15 cellular contexts compared by ENCODE assay signal in genomic region chr6:163780993-163781392, GRCh38.
DNase-seq lines count a peak whose midpoint lies in the region; ATAC-seq and TF ChIP-seq lines count a peak whose summit lies in the region.
"Had no signal": no experiment of that assay in that cellular context is flagged by ENCODE, and none has a peak within 500 bp of the region (broad histone marks: within the 10 kb centered on the region; RNA-seq: fewer than 3 reads in every experiment).

No MANE protein-coding gene starts in this region.

- no peaks in the 10 kb centered on the region for H3K9me3 ChIP-seq in fibroblast of lung (ENCODE audit: control insufficient read depth, insufficient read depth, low read depth, low read length)
- H3K9me3 ChIP-seq in neuronal stem cell (replicated peaks in 1 of 2; ENCODE audit: control insufficient read depth in 2 of 2, insufficient read depth in 1 of 2, low read depth in 1 of 2, low read length in 2 of 2) = peaks cover 0 to 2% of the 10 kb centered on the region in 2 donors

- DNase-seq in COR-L47 (lab: John Stamatoyannopoulos, UW) (peak; percentile 31), NCI-H524 treated with DMSO at 0.1 percent for 48 hours (lab: John Stamatoyannopoulos, UW) (peak; percentile 96), fibroblast of lung (ENCODE audit: low read depth in 2 of 2) (peak; percentile 23 to 68), neuronal stem cell (ENCODE audit: low spot score) (peak; percentile 15)
- no peak for DNase-seq in activated effector memory CD4-positive, alpha-beta T cell treated with Interleukin-2 at 50 U/mL for 16 hours
- DNase-seq: activated CD8-positive, alpha-beta memory T cell treated with anti-CD3 and anti-CD28 coated beads for 24 hours; activated naive CD4-positive, alpha-beta T cell treated with anti-CD3 and anti-CD28 coated beads for 36 hours; DND-41; naive thymus-derived CD4-positive, alpha-beta T cell; NCI-H187; OCI-M1; stimulated activated CD8-positive, alpha-beta memory T cell treated with anti-CD3 and anti-CD28 coated beads, Interleukin-4, amount 100 ng/mL, for 48 hours had no signal

- no peak overlapping the region for H3K27ac ChIP-seq in fibroblast of lung (ENCODE audit: insufficient read depth, low read length)
- H3K27ac ChIP-seq in neuronal stem cell (replicated peaks; ENCODE audit: low read length) = no peak overlapping the region

- WGBS in neuronal stem cell (ENCODE audit: extremely low coverage in 2 of 2, insufficient read length in 2 of 2, insufficient replicate concordance in 1 of 2), 2 donors = no CpG with 5 or more reads among the region's 5 CpGs

- no peak overlapping the region for H3K4me3 ChIP-seq in fibroblast of lung (replicated peaks in 1 of 4; ENCODE audit: control extremely low read depth in 1 of 4, insufficient read depth in 1 of 4, low read depth in 3 of 4, low read length in 4 of 4)
- no peak overlapping the region for H3K4me3 ChIP-seq in neuronal stem cell (ENCODE audit: low read length in 2 of 2)

- H3K4me1 ChIP-seq in fibroblast of lung (ENCODE audit: control insufficient read depth, extremely low read depth, insufficient read depth, low read length) = no peaks in the 10 kb centered on the region
- H3K4me1 ChIP-seq in neuronal stem cell (ENCODE audit: control insufficient read depth in 2 of 2, insufficient read depth in 1 of 2, low read depth in 1 of 2, low read length in 2 of 2) = peaks cover 5 to 11% of the 10 kb centered on the region in 2 donors

- no peak overlapping the region for H4K8ac ChIP-seq in neuronal stem cell (ENCODE audit: low read depth, low read length)

- H3K4ac ChIP-seq in neuronal stem cell (ENCODE audit: low read length) = no peak overlapping the region

- H3K23ac ChIP-seq in neuronal stem cell (ENCODE audit: low read depth, low read length, poor library complexity) = no peak overlapping the region

- H2BK120ac ChIP-seq in neuronal stem cell (ENCODE audit: low read depth, low read length) = no peak overlapping the region

- no peaks in the 10 kb centered on the region for H3K79me1 ChIP-seq in neuronal stem cell (ENCODE audit: low read depth, low read length)

- H3K4me2 ChIP-seq in fibroblast of lung (ENCODE audit: extremely low read depth, insufficient read depth, low read length) (no peak overlapping the region), neuronal stem cell (ENCODE audit: insufficient read depth, low read length, poor library complexity, severe bottlenecking) (no peak overlapping the region)

- no peaks in the 10 kb centered on the region for H3K27me3 ChIP-seq in fibroblast of lung (ENCODE audit: control insufficient read depth, insufficient read depth, low read length)
- no peaks in the 10 kb centered on the region for H3K27me3 ChIP-seq in neuronal stem cell (ENCODE audit: control insufficient read depth in 3 of 3, insufficient read depth in 3 of 3, low read depth in 1 of 3, low read length in 3 of 3)

- H3K18ac ChIP-seq in neuronal stem cell (ENCODE audit: low read length) = no peak overlapping the region

- no peak overlapping the region for H4K91ac ChIP-seq in neuronal stem cell (ENCODE audit: low read depth, low read length, poor library complexity)

- H2BK12ac ChIP-seq in neuronal stem cell (ENCODE audit: low read length) = no peak overlapping the region

- ATAC-seq in GM21576 (IDR thresholded peaks at IDR 0.05; ENCODE audit: unreplicated experiment) (no peak), HG03442 (IDR thresholded peaks at IDR 0.05; ENCODE audit: unreplicated experiment) (no peak), GM19035 (IDR thresholded peaks at IDR 0.05; ENCODE audit: unreplicated experiment) (no peak)
- ATAC-seq: naive thymus-derived CD4-positive, alpha-beta T cell had no signal

- H2AK5ac ChIP-seq in neuronal stem cell (ENCODE audit: low read depth, low read length) = no peak overlapping the region

- H2BK15ac ChIP-seq in neuronal stem cell (ENCODE audit: low read length) = no peak overlapping the region

- no peak for TF ChIP-seq CTCF in fibroblast of lung (conservative IDR thresholded peaks at IDR 0.05 in 1 of 2, IDR thresholded peaks at IDR 0.05 in 1 of 2; ENCODE audit: low read depth in 1 of 2, low read length in 2 of 2)

- H3K36me3 ChIP-seq in fibroblast of lung (ENCODE audit: control insufficient read depth, insufficient read depth, low read length) (no peaks in the 10 kb centered on the region), neuronal stem cell (replicated peaks in 1 of 2; ENCODE audit: control insufficient read depth in 2 of 2, insufficient read depth in 2 of 2, low read length in 2 of 2) (no peaks in the 10 kb centered on the region)

- no peaks in the 10 kb centered on the region for H4K20me1 ChIP-seq in fibroblast of lung (ENCODE audit: control insufficient read depth, extremely low read depth, insufficient read depth, low read length)

- H2BK5ac ChIP-seq in neuronal stem cell (ENCODE audit: low read length) = no peak overlapping the region

- no peak overlapping the region for H3K9ac ChIP-seq in fibroblast of lung (ENCODE audit: insufficient read depth, low read length)
- H3K9ac ChIP-seq in neuronal stem cell (ENCODE audit: low read depth, low read length, poor library complexity) = no peak overlapping the region

- no peaks in the 10 kb centered on the region for H3K79me2 ChIP-seq in fibroblast of lung (ENCODE audit: control insufficient read depth, insufficient read depth, low read length)

- no peak overlapping the region for H3K14ac ChIP-seq in neuronal stem cell (ENCODE audit: low read length)

- H2AFZ ChIP-seq in fibroblast of lung (ENCODE audit: low read length) = no peak overlapping the region
- peak overlapping the region; percentile 70 for H2AFZ ChIP-seq in neuronal stem cell (ENCODE audit: low read length)
